In the genomic region with DNA sequence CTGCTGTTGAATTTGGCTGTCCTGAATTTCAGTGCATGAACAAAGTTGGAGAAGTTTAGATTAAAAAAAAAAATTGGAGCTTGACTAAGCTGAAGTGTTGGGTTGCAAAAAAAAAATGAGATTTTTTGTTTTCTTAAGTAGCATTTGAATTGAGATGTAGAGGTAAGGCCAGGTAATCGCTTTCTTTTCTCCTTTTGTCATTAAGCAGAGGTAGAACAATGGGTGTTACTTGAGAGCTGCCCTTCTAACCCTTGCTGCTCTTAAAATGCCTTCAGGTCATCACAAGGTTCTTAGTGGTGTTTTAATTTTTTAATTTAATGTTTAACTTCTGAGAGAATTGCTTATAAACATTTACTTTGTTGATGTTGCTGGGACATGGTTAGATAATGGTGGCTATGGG, we compare ENCODE assay signal across 22 cellular contexts.
"Had no signal": no experiment of that assay in that cellular context is flagged by ENCODE, and none has a peak within 500 bp of the region (broad histone marks: within the 10 kb centered on the region; RNA-seq: fewer than 3 reads in every experiment).

No MANE protein-coding gene starts in this region.

- H3K4me2 ChIP-seq: PC-9 had no signal

- H3K27me3 ChIP-seq: brain microvascular endothelial cell had no signal

- H3K36me3 ChIP-seq: brain microvascular endothelial cell, cardiac muscle cell had no signal

- ATAC-seq: activated T-helper 17 cell treated with anti-CD3 and anti-CD28 coated beads, Interleukin-2, amount 50 U/mL, for 72 hours had no signal

- H2AFZ ChIP-seq: PC-9 had no signal

- H3K27ac ChIP-seq: brain microvascular endothelial cell, cardiac muscle cell, PC-9 had no signal

- H3K4me3 ChIP-seq: cardiac muscle cell, PC-9 had no signal

- DNase-seq: activated CD4-positive, alpha-beta memory T cell treated with anti-CD3 and anti-CD28 coated beads for 36 hours; activated CD4-positive, alpha-beta T cell treated with anti-CD3 and anti-CD28 coated beads, Interleukin-2, amount 10 ng/mL, durations not matched to agents 7 days and 5 days; activated CD4-positive, CD25-positive, alpha-beta regulatory T cell; activated gamma-delta T cell; activated naive CD4-positive, alpha-beta T cell treated with anti-CD3 and anti-CD28 coated beads, Interleukin-2, amount 10 ng/mL, durations not matched to agents 7 days and 5 days; activated naive CD8-positive, alpha-beta T cell treated with anti-CD3 and anti-CD28 coated beads for 36 hours; activated T-cell treated with anti-CD3 and anti-CD28 coated beads for 4 hours; activated T-cell treated with anti-CD3 and anti-CD28 coated beads, Interleukin-2, amount 50 U/mL, for 48 hours; brain microvascular endothelial cell; KG1; MV-4-11; NCI-H1092 treated with DMSO at 0.1 percent for 48 hours; NCI-H1417 treated with DMSO at 0.1 percent for 48 hours; NCI-H1694; NCI-H2029 treated with DMSO at 0.1 percent for 48 hours; NCI-H446; NCI-H524; PC-9; SHP77 treated with DMSO at 0.1 percent for 48 hours; T-helper 9 cell had no signal
